ENCODE assay signal across 1 cellular context in genomic region chr15:74783072-74783807, GRCh38.
A peak's percentile ranks its signal among the peaks of the same experiment; 100 is the strongest.
TF ChIP-seq lines count a peak whose summit lies in the region.

No MANE protein-coding gene starts in this region.

TF ChIP-seq in HepG2, 621 proteins besides CTCF, POLR2A, EP300 and RAD21 (continued from another document and continues in another):
- no peak for TF ChIP-seq ZNF280D (CRISPR knock-in tag; IDR thresholded peaks at IDR 0.05)
- no peak for TF ChIP-seq ZFP91 (CRISPR knock-in tag; IDR thresholded peaks at IDR 0.05; ENCODE audit: borderline replicate concordance)
- TF ChIP-seq ZNF674 (CRISPR knock-in tag; IDR thresholded peaks at IDR 0.05; ENCODE audit: low read depth): no peak
- TF ChIP-seq ZNF772 (CRISPR knock-in tag; IDR thresholded peaks at IDR 0.05): no peak
- TF ChIP-seq ZNF430 (CRISPR knock-in tag; IDR thresholded peaks at IDR 0.05): no peak
- TF ChIP-seq SNRNP70 (IDR thresholded peaks at IDR 0.05; ENCODE audit: low read depth, low read length): no peak
- no peak for TF ChIP-seq RBM39 (IDR thresholded peaks at IDR 0.05; ENCODE audit: low read depth, low read length, poor library complexity, severe bottlenecking)
- peak; percentile 69; the same call in 1 of the 2 replicates for TF ChIP-seq ZNF232 (CRISPR knock-in tag; IDR thresholded peaks at IDR 0.05; ENCODE audit: borderline replicate concordance)
- TF ChIP-seq ZNF292 (CRISPR knock-in tag; IDR thresholded peaks at IDR 0.05; ENCODE audit: borderline replicate concordance, low read depth): no peak
- no peak for TF ChIP-seq SMYD3 (CRISPR knock-in tag; IDR thresholded peaks at IDR 0.05)
- peak; percentile 66; the same call in 1 of the 2 replicates for TF ChIP-seq NR0B2 (CRISPR knock-in tag; IDR thresholded peaks at IDR 0.05)
- peak; percentile 10; the same call in 1 of the 2 replicates for TF ChIP-seq HNF4A (CRISPR knock-in tag; IDR thresholded peaks at IDR 0.05)
- TF ChIP-seq GMEB2 (CRISPR knock-in tag; IDR thresholded peaks at IDR 0.05; ENCODE audit: low read depth): no peak
- TF ChIP-seq KDM5B (CRISPR knock-in tag; IDR thresholded peaks at IDR 0.05; ENCODE audit: borderline replicate concordance): no peak; the same call in 1 of the 2 replicates
- no peak for TF ChIP-seq ZBTB37 (CRISPR knock-in tag; IDR thresholded peaks at IDR 0.05)
- TF ChIP-seq FOXA3 (CRISPR knock-in tag; IDR thresholded peaks at IDR 0.05): 0 out of 2 replicates have a peak, but pooled peaks have one; percentile 4
- no peak for TF ChIP-seq PRDM4 (CRISPR knock-in tag; IDR thresholded peaks at IDR 0.05; ENCODE audit: borderline replicate concordance)
- no peak for TF ChIP-seq DZIP1 (CRISPR knock-in tag; IDR thresholded peaks at IDR 0.05)
- no peak for TF ChIP-seq CHCHD3 (CRISPR knock-in tag; IDR thresholded peaks at IDR 0.05)
- no peak for TF ChIP-seq ZNF383 (CRISPR knock-in tag; IDR thresholded peaks at IDR 0.05; ENCODE audit: borderline replicate concordance)
- no peak for TF ChIP-seq ZNF350 (CRISPR knock-in tag; IDR thresholded peaks at IDR 0.05; ENCODE audit: borderline replicate concordance, low read depth)
- TF ChIP-seq HNRNPUL1 (IDR thresholded peaks at IDR 0.05; ENCODE audit: low read depth, low read length): no peak
- TF ChIP-seq MED1 (CRISPR knock-in tag; IDR thresholded peaks at IDR 0.05): peak; percentile 24; the same call in 1 of the 2 replicates
- no peak for TF ChIP-seq KDM6A (CRISPR knock-in tag; IDR thresholded peaks at IDR 0.05; ENCODE audit: low read depth)
- TF ChIP-seq ETV6 (CRISPR knock-in tag; conservative IDR thresholded peaks at IDR 0.05): no peak
- TF ChIP-seq FOSL2 (CRISPR knock-in tag; IDR thresholded peaks at IDR 0.05): no peak
- TF ChIP-seq HNF1A (IDR thresholded peaks at IDR 0.05; ENCODE audit: low read depth): no peak
- 0 out of 2 replicates have a peak, but pooled peaks have one; percentile 10 for TF ChIP-seq HNF1A (CRISPR knock-in tag; IDR thresholded peaks at IDR 0.05; ENCODE audit: borderline replicate concordance)
- no peak for TF ChIP-seq ZBTB46 (CRISPR knock-in tag; IDR thresholded peaks at IDR 0.05; ENCODE audit: borderline replicate concordance)
- no peak for TF ChIP-seq ZBTB2 (CRISPR knock-in tag; IDR thresholded peaks at IDR 0.05; ENCODE audit: low read depth)
- no peak for TF ChIP-seq SRY (CRISPR knock-in tag; IDR thresholded peaks at IDR 0.05)
- no peak for TF ChIP-seq FOXC1 (CRISPR knock-in tag; IDR thresholded peaks at IDR 0.05; ENCODE audit: borderline replicate concordance)
- TF ChIP-seq MED13 (CRISPR knock-in tag; IDR thresholded peaks at IDR 0.05): no peak
- no peak for TF ChIP-seq ZNF282 (IDR thresholded peaks at IDR 0.05; ENCODE audit: partially characterized antibody)
- no peak for TF ChIP-seq CREM (IDR thresholded peaks at IDR 0.05)
- no peak for TF ChIP-seq CREM (CRISPR knock-in tag; IDR thresholded peaks at IDR 0.05)
- no peak for TF ChIP-seq HNRNPL (IDR thresholded peaks at IDR 0.05; ENCODE audit: low read depth, low read length)
- no peak for TF ChIP-seq SCMH1 (CRISPR knock-in tag; IDR thresholded peaks at IDR 0.05; ENCODE audit: borderline replicate concordance)
- TF ChIP-seq KLF11 (CRISPR knock-in tag; IDR thresholded peaks at IDR 0.05): no peak
- no peak for TF ChIP-seq JUNB (CRISPR knock-in tag; IDR thresholded peaks at IDR 0.05; ENCODE audit: borderline replicate concordance)
